ENCODE assay signal across 16 cellular contexts in genomic region chr3:197590313-197590962, GRCh38. TPM values are rescaled to one million over a fixed set of nuclear protein-coding genes. Genes with fewer than 3 reads are reported as not detected.
DNase-seq lines count a peak whose midpoint lies in the region; ATAC-seq, FAIRE-seq and TF ChIP-seq lines count a peak whose summit lies in the region.
"Had no signal": no experiment of that assay in that cellular context is flagged by ENCODE, and none has a peak within 500 bp of the region (broad histone marks: within the 10 kb centered on the region; RNA-seq: fewer than 3 reads in every experiment).

No MANE protein-coding gene starts in this region.

- H3K9ac ChIP-seq in colonic mucosa (ENCODE audit: low read depth in 2 of 2, low read length in 2 of 2), result peak overlapping the region in 1 of 2 donors; percentile 66

- no peaks in the 10 kb centered on the region for H3K9me3 ChIP-seq in colonic mucosa
- H3K9me3 ChIP-seq: suprapubic skin had no signal

- TF ChIP-seq CTCF in colonic mucosa (IDR thresholded peaks at IDR 0.05), result no peak
- TF ChIP-seq CTCF in nephron progenitor cell (IDR thresholded peaks at IDR 0.05), result no peak
- no peak for TF ChIP-seq CTCF in D721Med (IDR thresholded peaks at IDR 0.05; ENCODE audit: insufficient read depth, missing control alignments)

- peaks cover 3% of the 10 kb centered on the region for H3K27me3 Mint-ChIP-seq in nephron progenitor cell (ENCODE audit: low read depth, poor library complexity)

- peak; percentile 62 for DNase-seq in G401 (ENCODE audit: low spot score)
- peak; percentile 25 for DNase-seq in NCI-H69 (lab: John Stamatoyannopoulos, UW)
- peak; percentile 89 for DNase-seq in colonic mucosa
- no peak for DNase-seq in nephron progenitor cell
- no peak for DNase-seq in NCI-H1417 treated with DMSO at 0.1 percent for 48 hours (lab: John Stamatoyannopoulos, UW)
- no peak for DNase-seq in D721Med (ENCODE audit: insufficient read length, low spot score)
- DNase-seq in GDM1 (lab: John Stamatoyannopoulos, UW), result no peak
- DNase-seq: activated naive CD4-positive, alpha-beta T cell; effector CD4-positive, alpha-beta T cell; hippocampal formation; left cardiac atrium; NCI-H226 had no signal

- intact Hi-C loops in colonic mucosa (cut with DNase I), result no loop called here

- H3K4me3 ChIP-seq in colonic mucosa, result no peak overlapping the region
- H3K4me3 ChIP-seq: suprapubic skin had no signal

- peaks cover 37% of the 10 kb centered on the region for H3K4me1 Mint-ChIP-seq in nephron progenitor cell

- H3K36me3 Mint-ChIP-seq in nephron progenitor cell (ENCODE audit: low read depth), result no peaks in the 10 kb centered on the region
- H3K36me3 Mint-ChIP-seq: natural killer cell treated with Interleukin-12 subunit alpha and Interleukin-12 subunit beta and Interleukin-15 and Interleukin-18, amount 100 ng/mL, for 72 hours had no signal

- no peak for ATAC-seq in HG03354 (IDR thresholded peaks at IDR 0.05; ENCODE audit: poor library complexity, severe bottlenecking, unreplicated experiment)
- ATAC-seq: left cardiac atrium had no signal

- peak overlapping the region; percentile 94 for H3K27ac ChIP-seq in colonic mucosa
- H3K27ac ChIP-seq: suprapubic skin had no signal

- no peak overlapping the region for H3K4me3 Mint-ChIP-seq in nephron progenitor cell
- H3K4me3 Mint-ChIP-seq: natural killer cell treated with Interleukin-12 subunit alpha and Interleukin-12 subunit beta and Interleukin-15 and Interleukin-18, amount 100 ng/mL, for 72 hours had no signal

- no peaks in the 10 kb centered on the region for H3K9me3 Mint-ChIP-seq in nephron progenitor cell
- H3K9me3 Mint-ChIP-seq: natural killer cell treated with Interleukin-12 subunit alpha and Interleukin-12 subunit beta and Interleukin-15 and Interleukin-18, amount 100 ng/mL, for 72 hours had no signal

- H3K27ac Mint-ChIP-seq in nephron progenitor cell, result peak overlapping the region; percentile 14

- in situ Hi-C loops in G401 (cut with HindIII; ENCODE audit: low sequenced_read_pairs), result loop anchor here (10.0 kb wide), 1 partner anchor 76 kb away; no protein-coding TSS in a partner anchor

- no peaks in the 10 kb centered on the region for H3K36me3 ChIP-seq in colonic mucosa
- H3K36me3 ChIP-seq: suprapubic skin had no signal

- no peak for FAIRE-seq in D721Med (lab: Jason Lieb, UNC)
- FAIRE-seq: GM19239 had no signal

- H3K4me1 ChIP-seq in colonic mucosa, result no peaks in the 10 kb centered on the region
- H3K4me1 ChIP-seq: suprapubic skin had no signal

- no peaks in the 10 kb centered on the region for H3K27me3 ChIP-seq in colonic mucosa
- H3K27me3 ChIP-seq: suprapubic skin had no signal

RNA-seq across cellular contexts. Expression of gene BDH1, which starts 34.7 kb away (rescaled TPM):
- total RNA-seq in G401 (2014; rRNA removed; shearing (Covaris generic)), result 0.31 TPM in 1 of 2 replicates, not detected in the other
- 100 to 1,000 TPM; 154 to 180 TPM for total RNA-seq in colonic mucosa

Comparison
In these comparisons a context has a peak if more than half of its experiments do, and no peak if none do; other contexts are left out.
1. DNase-seq: peak in G401 (single experiment), NCI-H69 (single experiment) and colonic mucosa (single experiment); none in nephron progenitor cell (single experiment), NCI-H1417 treated with DMSO at 0.1 percent for 48 hours (single experiment), D721Med (single experiment) and GDM1 (single experiment).
2. RNA of gene BDH1, which starts 34.7 kb away (total RNA-seq): 154 to 180 TPM in colonic mucosa; 0.31 TPM in G401; every median in the first group is over 100 times any median in the second.